18 cellular contexts compared by ENCODE assay signal in genomic region chr4:6011686-6012085, GRCh38. TPM values are rescaled to one million over a fixed set of nuclear protein-coding genes. Genes with fewer than 3 reads are reported as not detected.
DNase-seq lines count a peak whose midpoint lies in the region; ATAC-seq and TF ChIP-seq lines count a peak whose summit lies in the region.
"Had no signal": no experiment of that assay in that cellular context is flagged by ENCODE, and none has a peak within 500 bp of the region (broad histone marks: within the 10 kb centered on the region; RNA-seq: fewer than 3 reads in every experiment).

No MANE protein-coding gene starts in this region.

- H3K79me2 ChIP-seq in neural progenitor cell (ENCODE audit: low read depth), result no peaks in the 10 kb centered on the region

- no peak overlapping the region for H2AFZ ChIP-seq in neural progenitor cell (replicated peaks)

- H3K27me3 Mint-ChIP-seq in neural progenitor cell (ENCODE audit: insufficient read depth, low read depth), result peaks cover 24% of the 10 kb centered on the region

- intact Hi-C loops in colonic mucosa (cut with DNase I), result no loop called here

- peaks cover 5% of the 10 kb centered on the region for H3F3A ChIP-seq in neural progenitor cell (ENCODE audit: low read depth)

- 3 to 11% methylated on average over 8 of the region's 8 CpGs for WGBS in lung, 2 donors

- peaks cover 0 to 3% of the 10 kb centered on the region in 2 donors for H3K4me1 ChIP-seq in lung (ENCODE audit: control insufficient read depth in 2 of 2, insufficient read depth in 2 of 2, low read length in 2 of 2)
- H3K4me1 ChIP-seq in colonic mucosa, result no peaks in the 10 kb centered on the region
- no peaks in the 10 kb centered on the region for H3K4me1 ChIP-seq in neural progenitor cell
- H3K4me1 ChIP-seq: HAP-1, psoas muscle had no signal

- H3K4me1 Mint-ChIP-seq in neural progenitor cell, result peaks cover 3% of the 10 kb centered on the region

- no peak overlapping the region for H3K4me3 ChIP-seq in lung
- H3K4me3 ChIP-seq in colonic mucosa, result no peak overlapping the region
- no peak overlapping the region for H3K4me3 ChIP-seq in neural progenitor cell
- H3K4me3 ChIP-seq: HAP-1, heart left ventricle, psoas muscle had no signal

- H3K9ac ChIP-seq in colonic mucosa (ENCODE audit: low read depth in 2 of 2, low read length in 2 of 2) (no peak overlapping the region), neural progenitor cell (no peak overlapping the region)

- no peaks in the 10 kb centered on the region for H4K20me1 ChIP-seq in neural progenitor cell (ENCODE audit: low read depth)

- H3K27ac ChIP-seq in VCaP (peak overlapping the region; percentile 72), lung (ENCODE audit: low read depth in 1 of 2, low read length in 1 of 2) (no peak overlapping the region), colonic mucosa (no peak overlapping the region), neural progenitor cell (no peak overlapping the region)
- H3K27ac ChIP-seq: heart left ventricle, psoas muscle had no signal

- H3K27me3 ChIP-seq in lung (ENCODE audit: control insufficient read depth, insufficient read depth), result no peaks in the 10 kb centered on the region
- H3K27me3 ChIP-seq in colonic mucosa, result no peaks in the 10 kb centered on the region
- peaks cover 41% of the 10 kb centered on the region for H3K27me3 ChIP-seq in neural progenitor cell

- H3K4me3 Mint-ChIP-seq in neural progenitor cell, result no peak overlapping the region
- H3K4me3 Mint-ChIP-seq: effector memory CD8-positive, alpha-beta T cell; stimulated activated naive CD8-positive, alpha-beta T cell treated with anti-CD3 and anti-CD28 coated beads, Interleukin-15, Interleukin-2, amounts not matched to agents 100 ng/mL and 50 ng/mL, for 24 hours; WTC11 had no signal

- no peaks in the 10 kb centered on the region for H3K9me3 Mint-ChIP-seq in neural progenitor cell
- H3K9me3 Mint-ChIP-seq: effector memory CD8-positive, alpha-beta T cell; stimulated activated naive CD8-positive, alpha-beta T cell treated with anti-CD3 and anti-CD28 coated beads, Interleukin-15, Interleukin-2, amounts not matched to agents 100 ng/mL and 50 ng/mL, for 24 hours; WTC11 had no signal

- ATAC-seq in lung (ENCODE audit: insufficient read depth, low FRiP score) (no peak), GM18858 (IDR thresholded peaks at IDR 0.05; ENCODE audit: unreplicated experiment) (no peak)
- ATAC-seq: effector memory CD8-positive, alpha-beta T cell; psoas muscle; WTC11 had no signal

- H3K4me2 ChIP-seq in neural progenitor cell, result no peak overlapping the region

- no peaks in the 10 kb centered on the region for H3K36me3 Mint-ChIP-seq in neural progenitor cell
- H3K36me3 Mint-ChIP-seq: WTC11 had no signal

- H3K27ac Mint-ChIP-seq in neural progenitor cell, result no peak overlapping the region
- H3K27ac Mint-ChIP-seq: effector memory CD8-positive, alpha-beta T cell; stimulated activated naive CD8-positive, alpha-beta T cell treated with anti-CD3 and anti-CD28 coated beads, Interleukin-15, Interleukin-2, amounts not matched to agents 100 ng/mL and 50 ng/mL, for 24 hours; WTC11 had no signal

- DNase-seq in COR-L47 (lab: John Stamatoyannopoulos, UW), result peak; percentile 68
- DNase-seq in H4 (ENCODE audit: low spot score), result peak; percentile 42
- peak; percentile 35 for DNase-seq in lung (ENCODE audit: low spot score)
- no peak for DNase-seq in NCI-H1694 treated with DMSO at 0.1 percent for 48 hours (lab: John Stamatoyannopoulos, UW)
- no peak for DNase-seq in colonic mucosa
- DNase-seq in neural progenitor cell (ENCODE audit: low spot score), result no peak
- DNase-seq: effector memory CD8-positive, alpha-beta T cell; mesenchymal stem cell; NCI-H187 treated with DMSO at 0.1 percent for 48 hours; psoas muscle; SIG-M5; stimulated activated CD4-positive, alpha-beta T cell treated with anti-CD3 and anti-CD28 coated beads, Interleukin-2, amount 100 ng/mL, for 48 hours had no signal

- no peaks in the 10 kb centered on the region for H3K9me3 ChIP-seq in lung (ENCODE audit: control insufficient read depth in 2 of 2, insufficient read depth in 1 of 2, low read length in 1 of 2)
- H3K9me3 ChIP-seq in colonic mucosa, result no peaks in the 10 kb centered on the region
- H3K9me3 ChIP-seq in neural progenitor cell (ENCODE audit: low read depth), result no peaks in the 10 kb centered on the region
- H3K9me3 ChIP-seq: HAP-1, heart left ventricle, psoas muscle had no signal

- H3K36me3 ChIP-seq in lung (ENCODE audit: control insufficient read depth in 2 of 2, insufficient read depth in 2 of 2, low read length in 2 of 2) (no peaks in the 10 kb centered on the region), colonic mucosa (no peaks in the 10 kb centered on the region), neural progenitor cell (no peaks in the 10 kb centered on the region)
- H3K36me3 ChIP-seq: HAP-1, heart left ventricle had no signal

- TF ChIP-seq CTCF in VCaP (conservative IDR thresholded peaks at IDR 0.05) (no peak; the same call in 1 of the 2 replicates), lung (IDR thresholded peaks at IDR 0.05; ENCODE audit: control extremely low read depth, extremely low read depth) (no peak), colonic mucosa (IDR thresholded peaks at IDR 0.05) (no peak), neural progenitor cell (IDR thresholded peaks at IDR 0.05) (no peak)

RNA-seq across cellular contexts. Expression of gene C4orf50, which starts 6.5 kb away (rescaled TPM):
- total RNA-seq in H4 (2014; rRNA removed; shearing (Covaris generic)), result 0.02 TPM in 2 replicates
- total RNA-seq in lung (under 1 TPM; 0.03 TPM), colonic mucosa (under 1 TPM in 1 of 2 donors, not detected in 1; 0.13 TPM), neural progenitor cell (ENCODE audit: low replicate concordance) (0.09 and 0.32 TPM in 2 replicates)
- under 1 TPM; 0.02 to 0.04 TPM for polyA plus RNA-seq in lung
- total RNA-seq: psoas muscle had no signal
- polyA plus RNA-seq: heart left ventricle, psoas muscle had no signal

Comparison
In these comparisons a context has a peak if more than half of its experiments do, and no peak if none do; other contexts are left out.
1. DNase-seq: peak in COR-L47 (single experiment), H4 (single experiment) and lung (single experiment); none in NCI-H1694 treated with DMSO at 0.1 percent for 48 hours (single experiment), colonic mucosa (single experiment) and neural progenitor cell (single experiment).